In genomic region chr2:105797298-105797819, GRCh38 we compare ENCODE assay signal across 9 cellular contexts. TPM values are rescaled to one million over a fixed set of nuclear protein-coding genes. Genes with fewer than 3 reads are reported as not detected.
DNase-seq lines count a peak whose midpoint lies in the region; ATAC-seq and TF ChIP-seq lines count a peak whose summit lies in the region.
"Had no signal": no experiment of that assay in that cellular context is flagged by ENCODE, and none has a peak within 500 bp of the region (broad histone marks: within the 10 kb centered on the region; RNA-seq: fewer than 3 reads in every experiment).

No MANE protein-coding gene starts in this region.

- H3K4me3 Mint-ChIP-seq in activated CD4-positive, alpha-beta T cell treated with anti-CD3 and anti-CD28 coated beads for 36 hours, result peak overlapping the region; percentile 64

- H3K27ac ChIP-seq in sigmoid colon, result peak overlapping the region; percentile 43 to 56 (median 52)
- H3K27ac ChIP-seq: A549 had no signal

- WGBS in sigmoid colon, 2 donors, result 49 to 82% methylated on average over 7 of the region's 7 CpGs

- no peak overlapping the region for H3K4me3 ChIP-seq in epithelial cell of esophagus (ENCODE audit: low read length)
- H3K4me3 ChIP-seq in sigmoid colon, result no peak overlapping the region
- H3K4me3 ChIP-seq: A549 had no signal

- peaks cover 96% of the 10 kb centered on the region for H3K4me1 Mint-ChIP-seq in activated CD4-positive, alpha-beta T cell treated with anti-CD3 and anti-CD28 coated beads for 36 hours

- TF ChIP-seq CTCF in epithelial cell of esophagus (IDR thresholded peaks at IDR 0.05; ENCODE audit: insufficient read depth, low read depth, low read length, missing control alignments) (no peak), sigmoid colon (IDR thresholded peaks at IDR 0.05) (no peak)

- peaks cover 44% of the 10 kb centered on the region for H3K36me3 Mint-ChIP-seq in activated CD4-positive, alpha-beta T cell treated with anti-CD3 and anti-CD28 coated beads for 36 hours (ENCODE audit: low read depth)

- H3K27ac Mint-ChIP-seq in activated CD4-positive, alpha-beta T cell treated with anti-CD3 and anti-CD28 coated beads for 36 hours, result peak overlapping the region; percentile 94

- peaks cover 0 to 75% (median 45%) of the 10 kb centered on the region in 4 donors for H3K4me1 ChIP-seq in sigmoid colon
- H3K4me1 ChIP-seq: A549 had no signal

- ATAC-seq in activated CD4-positive, alpha-beta T cell treated with anti-CD3 and anti-CD28 coated beads for 36 hours, result peak; percentile 44
- peak; percentile 48 for ATAC-seq in HG02759 (IDR thresholded peaks at IDR 0.05; ENCODE audit: unreplicated experiment)
- ATAC-seq: A549 had no signal

- DNase-seq in activated CD4-positive, alpha-beta T cell treated with anti-CD3 and anti-CD28 coated beads for 36 hours, result peak; percentile 69
- DNase-seq in activated CD4-positive, alpha-beta T cell treated with anti-CD3 and anti-CD28 coated beads for 4 hours, result no peak
- peak; percentile 94 for DNase-seq in NOMO-1 treated with DMSO at 0.1 percent for 48 hours (lab: John Stamatoyannopoulos, UW; ENCODE audit: unreplicated experiment)
- DNase-seq in epithelial cell of esophagus (ENCODE audit: low read depth), result peak; percentile 75
- no peak for DNase-seq in sigmoid colon
- DNase-seq in NCI-H226, result no peak
- DNase-seq in NCI-H2081 (lab: John Stamatoyannopoulos, UW), result no peak

- TF ChIP-seq EP300 in sigmoid colon (IDR thresholded peaks at IDR 0.05), result no peak

- H3K36me3 ChIP-seq in sigmoid colon, result no peaks in the 10 kb centered on the region

- POLR2A ChIA-PET in activated CD4-positive, alpha-beta T cell treated with anti-CD3 and anti-CD28 coated beads for 36 hours (lab: Charles Lee), result interaction anchor here (0.6 to 4.8 kb wide), 3 partner anchors 39 to 51 kb away, joined by 3 to 33 read pairs (median 5); no protein-coding TSS in a partner anchor

- CTCF ChIA-PET in activated CD4-positive, alpha-beta T cell treated with anti-CD3 and anti-CD28 coated beads for 36 hours (lab: Charles Lee), result interaction anchor here (0.9 to 2.8 kb wide), 12 partner anchors 9 to 142 kb away, joined by 3 to 15 read pairs (median 6); no protein-coding TSS in a partner anchor

- H3K27me3 Mint-ChIP-seq in activated CD4-positive, alpha-beta T cell treated with anti-CD3 and anti-CD28 coated beads for 36 hours, result no peaks in the 10 kb centered on the region

- no peaks in the 10 kb centered on the region for H3K9me3 ChIP-seq in sigmoid colon
- H3K9me3 ChIP-seq: A549 had no signal

- intact Hi-C loops in activated CD4-positive, alpha-beta T cell treated with anti-CD3 and anti-CD28 coated beads for 36 hours (cut with DNase I, micrococcal nuclease), result loop anchor here (1.0 to 5.0 kb wide), 10 partner anchors 21 to 395 kb away; partner anchors contain the start of gene UXS1 (in 1 of the 2)
- intact Hi-C loops in sigmoid colon (cut with DNase I), result no loop called here

- no peaks in the 10 kb centered on the region for H3K9me3 Mint-ChIP-seq in activated CD4-positive, alpha-beta T cell treated with anti-CD3 and anti-CD28 coated beads for 36 hours (ENCODE audit: low read depth)

- TF ChIP-seq POLR2A in sigmoid colon (IDR thresholded peaks at IDR 0.05), result no peak

- no peaks in the 10 kb centered on the region for H3K27me3 ChIP-seq in sigmoid colon

RNA-seq across cellular contexts. Expression of gene NCK2, which starts 52.6 kb away (rescaled TPM):
- total RNA-seq in activated CD4-positive, alpha-beta T cell treated with anti-CD3 and anti-CD28 coated beads for 36 hours, result 10 to 100 TPM; 84.7 to 87.5 TPM
- total RNA-seq in sigmoid colon, result 10 to 100 TPM; 39.2 to 56.1 (median 53.7) TPM
- polyA plus RNA-seq in sigmoid colon, result 10 to 100 TPM; 36.4 to 59.9 (median 41.4) TPM

Comparison
In these comparisons a context has a peak if more than half of its experiments do, and no peak if none do; other contexts are left out.
1. DNase-seq: peak in activated CD4-positive, alpha-beta T cell treated with anti-CD3 and anti-CD28 coated beads for 36 hours (single experiment), NOMO-1 treated with DMSO at 0.1 percent for 48 hours (single experiment) and epithelial cell of esophagus (single experiment); none in activated CD4-positive, alpha-beta T cell treated with anti-CD3 and anti-CD28 coated beads for 4 hours (0 of 2), sigmoid colon (single experiment), NCI-H226 (single experiment) and NCI-H2081 (0 of 2).